12 cellular contexts compared by ENCODE assay signal in the genomic region with DNA sequence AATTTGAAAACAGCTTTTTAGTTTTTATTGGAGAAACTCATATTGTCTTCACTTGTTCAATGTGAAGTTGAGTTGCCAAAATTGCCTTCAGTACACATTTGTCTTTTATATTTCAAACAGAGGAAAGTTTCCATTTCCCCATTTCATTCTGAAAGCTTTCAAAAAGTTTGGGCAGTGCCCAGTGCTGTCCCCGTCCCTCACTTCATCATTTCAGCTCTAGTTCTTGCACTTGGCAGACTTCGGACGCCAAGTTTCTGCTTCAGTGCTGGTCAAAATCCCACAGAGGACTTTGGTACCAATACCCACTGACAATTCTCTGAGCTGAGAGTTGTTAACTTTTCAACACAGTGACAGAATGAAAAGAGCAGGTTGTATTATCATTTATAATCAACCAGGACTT. TPM values are rescaled to one million over a fixed set of nuclear protein-coding genes. Genes with fewer than 3 reads are reported as not detected.
DNase-seq lines count a peak whose midpoint lies in the region; ATAC-seq lines count a peak whose summit lies in the region.
"Had no signal": no experiment of that assay in that cellular context is flagged by ENCODE, and none has a peak within 500 bp of the region (broad histone marks: within the 10 kb centered on the region; RNA-seq: fewer than 3 reads in every experiment).

No MANE protein-coding gene starts in this region.

- in situ Hi-C loops in G401 (cut with HindIII; ENCODE audit: low sequenced_read_pairs), result no loop called here

- ATAC-seq in HG03342 (IDR thresholded peaks at IDR 0.05; ENCODE audit: unreplicated experiment), result no peak

- DNase-seq in G401 (ENCODE audit: low spot score) (peak; percentile 29), cerebellum (ENCODE audit: low spot score) (peak; percentile 2), medulla oblongata (ENCODE audit: extremely low spot score) (peak; percentile 69), superior temporal gyrus (ENCODE audit: extremely low spot score) (peak; percentile 33), SHP77 (lab: John Stamatoyannopoulos, UW) (no peak)
- DNase-seq in activated T-cell treated with anti-CD3 and anti-CD28 coated beads, Interleukin-2, amount 50 U/mL, for 1 hour, result no peak
- DNase-seq: 8988T; AML-193; CD4-positive, CD25-positive, alpha-beta regulatory T cell; DMS53 had no signal

RNA-seq across cellular contexts. Expression of gene AQP4, which starts 43.4 kb away (rescaled TPM):
- not detected in 2 replicates for total RNA-seq in G401 (2014; rRNA removed; shearing (Covaris generic))
- 84.5 TPM for total RNA-seq in cerebellum
- total RNA-seq: CD4-positive, CD25-positive, alpha-beta regulatory T cell; HT1080 had no signal

Comparison
In these comparisons a context has a peak if more than half of its experiments do, and no peak if none do; other contexts are left out.
1. DNase-seq: peak in G401 (single experiment), cerebellum (single experiment), medulla oblongata (single experiment) and superior temporal gyrus (single experiment); none in SHP77 (0 of 2) and activated T-cell treated with anti-CD3 and anti-CD28 coated beads, Interleukin-2, amount 50 U/mL, for 1 hour (single experiment).
2. RNA of gene AQP4, which starts 43.4 kb away (total RNA-seq): 84.5 TPM in cerebellum (single experiment); not detected in G401; every median in the first group is over 10 times any median in the second.